In genomic region chr5:139738193-139738592, GRCh38 we compare ENCODE assay signal across 19 cellular contexts. TPM values are rescaled to one million over a fixed set of nuclear protein-coding genes. Genes with fewer than 3 reads are reported as not detected.
DNase-seq lines count a peak whose midpoint lies in the region; ATAC-seq, FAIRE-seq and TF ChIP-seq lines count a peak whose summit lies in the region.
"Had no signal": no experiment of that assay in that cellular context is flagged by ENCODE, and none has a peak within 500 bp of the region (broad histone marks: within the 10 kb centered on the region; RNA-seq: fewer than 3 reads in every experiment).

No MANE protein-coding gene starts in this region.

- FAIRE-seq in HTR-8/SVneo (lab: Jason Lieb, UNC) (peak; percentile 68), bronchial epithelial cell (lab: Jason Lieb, UNC) (peak; percentile 73)

- H3K36me3 Mint-ChIP-seq in stimulated activated naive B cell treated with anti-CD40 and anti-IgM and Interleukin-4, amounts not matched to agents 10 μg/mL and 1 μg/mL and 100 μg/mL, for 72 hours, result no peaks in the 10 kb centered on the region
- no peaks in the 10 kb centered on the region for H3K36me3 Mint-ChIP-seq in glutamatergic neuron (ENCODE audit: unreplicated experiment)
- H3K36me3 Mint-ChIP-seq in activated naive CD4-positive, alpha-beta T cell treated with anti-CD3 and anti-CD28 coated beads, Interleukin-2, amount 50 U/mL, for 72 hours, result no peaks in the 10 kb centered on the region
- H3K36me3 Mint-ChIP-seq: CD14-positive monocyte had no signal

- H3K9me3 Mint-ChIP-seq in stimulated activated naive B cell treated with anti-CD40 and anti-IgM and Interleukin-4, amounts not matched to agents 10 μg/mL and 1 μg/mL and 100 μg/mL, for 72 hours, result no peaks in the 10 kb centered on the region
- peaks cover 16% of the 10 kb centered on the region for H3K9me3 Mint-ChIP-seq in glutamatergic neuron (ENCODE audit: unreplicated experiment)
- H3K9me3 Mint-ChIP-seq in activated naive CD4-positive, alpha-beta T cell treated with anti-CD3 and anti-CD28 coated beads, Interleukin-2, amount 50 U/mL, for 72 hours, result no peaks in the 10 kb centered on the region
- H3K9me3 Mint-ChIP-seq: CD14-positive monocyte had no signal

- peak overlapping the region; percentile 49 for H3K27ac Mint-ChIP-seq in stimulated activated naive B cell treated with anti-CD40 and anti-IgM and Interleukin-4, amounts not matched to agents 10 μg/mL and 1 μg/mL and 100 μg/mL, for 72 hours
- H3K27ac Mint-ChIP-seq in glutamatergic neuron (ENCODE audit: unreplicated experiment), result no peak overlapping the region
- no peak overlapping the region for H3K27ac Mint-ChIP-seq in activated naive CD4-positive, alpha-beta T cell treated with anti-CD3 and anti-CD28 coated beads, Interleukin-2, amount 50 U/mL, for 72 hours
- H3K27ac Mint-ChIP-seq: CD14-positive monocyte had no signal

- DNase-seq in HTR-8/SVneo (ENCODE audit: insufficient read length, low spot score) (no peak), bronchial epithelial cell (ENCODE audit: low read depth) (no peak), islet precursor cell (peak; percentile 50), glutamatergic neuron (no peak), AG20443 (ENCODE audit: low spot score) (no peak)
- DNase-seq in stimulated activated naive B cell treated with anti-CD40 and anti-IgM and Interleukin-4, amounts not matched to agents 10 μg/mL and 1 μg/mL and 100 μg/mL, for 72 hours, result no peak
- no peak for DNase-seq in activated naive CD4-positive, alpha-beta T cell treated with anti-CD3 and anti-CD28 coated beads, Interleukin-2, amount 50 U/mL, for 72 hours (ENCODE audit: low spot score in 2 of 2)
- no peak for DNase-seq in activated effector memory CD4-positive, alpha-beta T cell treated with Interleukin-2 at 50 U/mL for 16 hours
- DNase-seq: DMS 273 treated with DMSO at 0.1 percent for 48 hours; GDM1; HCEC 1CT; NCI-H1417; NCI-H187; NCI-H2107; NCI-H510A; NCI-H748 treated with DMSO at 0.1 percent for 48 hours; NK-92 treated with Interleukin-12 subunit alpha and Interleukin-12 subunit beta, amount 100 ng/mL, for 24 hours; Peyer's patch had no signal

- TF ChIP-seq CTCF in bronchial epithelial cell (IDR thresholded peaks at IDR 0.05; ENCODE audit: insufficient read depth, low read length, severe bottlenecking) (no peak), glutamatergic neuron (IDR thresholded peaks at IDR 0.05; ENCODE audit: partially characterized antibody, unreplicated experiment) (no peak)

- H3K27me3 Mint-ChIP-seq in stimulated activated naive B cell treated with anti-CD40 and anti-IgM and Interleukin-4, amounts not matched to agents 10 μg/mL and 1 μg/mL and 100 μg/mL, for 72 hours, result no peaks in the 10 kb centered on the region
- H3K27me3 Mint-ChIP-seq in glutamatergic neuron (ENCODE audit: unreplicated experiment), result peaks cover 28% of the 10 kb centered on the region

- no peak overlapping the region for H3K4me3 Mint-ChIP-seq in stimulated activated naive B cell treated with anti-CD40 and anti-IgM and Interleukin-4, amounts not matched to agents 10 μg/mL and 1 μg/mL and 100 μg/mL, for 72 hours
- H3K4me3 Mint-ChIP-seq in glutamatergic neuron (ENCODE audit: unreplicated experiment), result no peak overlapping the region
- H3K4me3 Mint-ChIP-seq: CD14-positive monocyte had no signal

- no peak overlapping the region for H3K4me3 ChIP-seq in bronchial epithelial cell (ENCODE audit: low read depth, low read length)
- H3K4me3 ChIP-seq: Peyer's patch had no signal

- no peak for ATAC-seq in stimulated activated naive B cell treated with anti-CD40 and anti-IgM and Interleukin-4, amounts not matched to agents 10 μg/mL and 1 μg/mL and 100 μg/mL, for 72 hours (replicated peaks)
- ATAC-seq in activated naive CD4-positive, alpha-beta T cell treated with anti-CD3 and anti-CD28 coated beads, Interleukin-2, amount 50 U/mL, for 72 hours, result no peak

- H3K36me3 ChIP-seq in bronchial epithelial cell (ENCODE audit: control insufficient read depth, insufficient read depth, low read length), result no peaks in the 10 kb centered on the region
- H3K36me3 ChIP-seq: Peyer's patch had no signal

- H3K4me1 Mint-ChIP-seq in stimulated activated naive B cell treated with anti-CD40 and anti-IgM and Interleukin-4, amounts not matched to agents 10 μg/mL and 1 μg/mL and 100 μg/mL, for 72 hours, result peaks cover 39 to 40% of the 10 kb centered on the region in 2 donors
- H3K4me1 Mint-ChIP-seq in glutamatergic neuron (ENCODE audit: low read depth, unreplicated experiment), result peaks cover 43% of the 10 kb centered on the region
- H3K4me1 Mint-ChIP-seq: CD14-positive monocyte had no signal

- no peaks in the 10 kb centered on the region for H3K27me3 ChIP-seq in bronchial epithelial cell (ENCODE audit: control insufficient read depth, insufficient read depth, low read length)
- H3K27me3 ChIP-seq: Peyer's patch had no signal

RNA-seq across cellular contexts. Expression of gene PSD2, which starts 57.4 kb away (rescaled TPM):
- total RNA-seq in bronchial epithelial cell (under 0.01 TPM in 1 of 2 replicates, not detected in the other), glutamatergic neuron (ENCODE audit: unreplicated experiment) (2.3 TPM)
- total RNA-seq in activated naive CD4-positive, alpha-beta T cell treated with anti-CD3 and anti-CD28 coated beads, Interleukin-2, amount 50 U/mL, for 72 hours, result not detected
- total RNA-seq: Peyer's patch had no signal
